11 cellular contexts compared by ENCODE assay signal in genomic region chr2:33022989-33023731, GRCh38.
A peak's percentile ranks its signal among the peaks of the same experiment; 100 is the strongest.
DNase-seq lines count a peak whose midpoint lies in the region.
"Had no signal": no experiment of that assay in that cellular context is flagged by ENCODE, and none has a peak within 500 bp of the region (broad histone marks: within the 10 kb centered on the region; RNA-seq: fewer than 3 reads in every experiment).

No MANE protein-coding gene starts in this region.

- H4K20me1 ChIP-seq in GM23248 (ENCODE audit: insufficient read depth), result no peaks in the 10 kb centered on the region

- H3K79me2 ChIP-seq in GM23248 (ENCODE audit: insufficient read depth), result no peaks in the 10 kb centered on the region

- peak overlapping the region; percentile 43 for H3K27ac ChIP-seq in GM23248
- peak overlapping the region; percentile 18; the same call in 1 of the 2 replicates for H3K27ac ChIP-seq in SJCRH30

- WGBS in GM23248 (ENCODE audit: low coverage in 1 of 2, low lambda C conversion rate in 2 of 2, missing lambda C conversion rate in 2 of 2), 2 experiments, result 1 to 2% methylated on average over 6 of the region's 6 CpGs

- peak overlapping the region; percentile 51 for H3K4me2 ChIP-seq in GM23248 (ENCODE audit: unreplicated experiment)

- in situ Hi-C loops in GM23248 (cut with MboI), result no loop called here

- H3K9me2 ChIP-seq in GM23248 (ENCODE audit: insufficient read depth), result no peaks in the 10 kb centered on the region

- H3K4me1 ChIP-seq in GM23248 (ENCODE audit: insufficient read depth) (peaks cover 34% of the 10 kb centered on the region), SJCRH30 (peaks cover 11% of the 10 kb centered on the region)

- H3K4me3 ChIP-seq in GM23248 (peak overlapping the region; percentile 26; the same call in 1 of the 2 replicates), SJCRH30 (peak overlapping the region; percentile 14; the same call in 1 of the 2 replicates)

- peak; percentile 91 for DNase-seq in GM23248
- peak in 1 of 2 experiments; percentile 70 for DNase-seq in SJCRH30
- peak; percentile 86 for DNase-seq in fibroblast of peridontal ligament (ENCODE audit: extremely low read depth)
- peak; percentile 83 for DNase-seq in pulmonary artery endothelial cell (ENCODE audit: low read depth, low spot score)
- DNase-seq in activated effector memory CD4-positive, alpha-beta T cell treated with anti-CD3 and anti-CD28 coated beads, Interleukin-2, amount 50 U/mL, for 16 hours, result no peak
- no peak for DNase-seq in nucleus accumbens (lab: John Stamatoyannopoulos, UW)
- DNase-seq in COLO668 (lab: John Stamatoyannopoulos, UW; ENCODE audit: unreplicated experiment), result no peak
- DNase-seq in GF-D8 (lab: John Stamatoyannopoulos, UW), result no peak
- DNase-seq: activated naive CD4-positive, alpha-beta T cell; hippocampal formation; NCI-H2029 had no signal

- H3K36me3 ChIP-seq in GM23248 (ENCODE audit: low read depth), result no peaks in the 10 kb centered on the region
- peaks cover 4% of the 10 kb centered on the region; the same call in 1 of the 2 replicates for H3K36me3 ChIP-seq in SJCRH30

- H2AFZ ChIP-seq in GM23248, result no peak overlapping the region

- H3K27me3 ChIP-seq in GM23248 (replicated peaks; ENCODE audit: insufficient read depth) (no peaks in the 10 kb centered on the region), SJCRH30 (no peaks in the 10 kb centered on the region)

- no peak overlapping the region for H3K9ac ChIP-seq in GM23248

- H3F3A ChIP-seq in GM23248 (ENCODE audit: insufficient read depth), result peaks cover 43% of the 10 kb centered on the region

- H3K9me3 ChIP-seq in GM23248 (ENCODE audit: low read depth) (no peaks in the 10 kb centered on the region), SJCRH30 (replicated peaks) (0 out of 2 replicates have a peak, but pooled peaks cover 5% of the 10 kb centered on the region)

Comparison
In these comparisons a context has a peak if more than half of its experiments do, and no peak if none do; other contexts are left out.
1. DNase-seq: peak in GM23248 (single experiment), fibroblast of peridontal ligament (single experiment) and pulmonary artery endothelial cell (single experiment); none in activated effector memory CD4-positive, alpha-beta T cell treated with anti-CD3 and anti-CD28 coated beads, Interleukin-2, amount 50 U/mL, for 16 hours (single experiment), nucleus accumbens (0 of 56), COLO668 (single experiment) and GF-D8 (single experiment).